8 cellular contexts compared by ENCODE assay signal in the genomic region with DNA sequence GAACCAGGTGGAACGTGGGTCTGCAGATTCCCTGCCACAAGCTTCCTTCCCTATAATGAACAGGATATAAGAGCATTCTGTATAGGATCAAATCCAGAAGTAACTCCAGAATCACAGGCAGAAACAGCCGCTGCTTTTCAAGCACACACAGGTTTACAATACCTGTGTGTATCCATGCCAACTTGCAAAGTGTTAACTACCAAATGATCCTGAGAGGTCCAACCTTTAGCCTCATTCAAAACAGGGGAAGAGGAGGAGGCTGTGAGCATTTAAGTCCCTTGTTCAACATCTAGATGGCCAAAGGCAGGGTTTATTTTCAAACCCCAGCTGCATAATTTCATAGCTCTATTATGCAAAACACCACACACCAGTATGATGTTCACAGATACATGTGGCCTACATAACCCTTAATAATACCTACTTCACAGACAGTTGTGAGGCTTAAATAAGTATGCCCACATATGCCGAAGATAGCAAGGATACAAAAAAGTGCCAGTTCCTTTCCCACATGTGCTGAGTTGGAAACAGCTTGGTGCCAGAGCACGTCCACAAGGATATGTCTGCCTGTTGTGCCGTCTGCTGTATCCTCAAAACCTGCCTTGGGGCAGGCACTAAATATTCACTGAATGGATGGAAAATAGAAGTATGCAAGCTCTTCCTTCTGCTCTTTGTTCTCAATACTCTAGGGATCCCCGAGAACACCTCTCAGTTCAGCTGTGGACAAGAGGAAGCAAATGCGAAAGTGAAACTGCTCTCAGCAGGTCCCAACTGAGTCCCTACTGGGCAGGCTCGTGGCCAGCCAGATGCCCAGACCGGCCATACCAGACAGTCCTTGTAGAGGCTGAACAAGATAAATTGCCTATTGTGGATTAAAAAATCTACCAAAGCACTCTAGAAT.
DNase-seq lines count a peak whose midpoint lies in the region; ATAC-seq and TF ChIP-seq lines count a peak whose summit lies in the region.

No MANE protein-coding gene starts in this region.

- peaks cover 15% of the 10 kb centered on the region; the same call in 1 of the 2 replicates for H3F3A ChIP-seq in GM23248 (ENCODE audit: insufficient read depth)

- WGBS in GM23248 (ENCODE audit: low coverage in 1 of 2, low lambda C conversion rate in 2 of 2, missing lambda C conversion rate in 2 of 2), 2 experiments: 22 to 24% methylated on average over 9 of the region's 9 CpGs
- 24 to 32% (median 28%) methylated on average over 8 to 9 of the region's 9 CpGs for WGBS in adrenal gland, 4 donors
- WGBS in heart right ventricle, 2 donors: 20 to 21% methylated on average over 9 of the region's 9 CpGs

- peak; percentile 83 to 96 (median 93) for ATAC-seq in heart right ventricle
- no peak for ATAC-seq in GM18868 (IDR thresholded peaks at IDR 0.05; ENCODE audit: unreplicated experiment)

- peaks cover 32% of the 10 kb centered on the region for H3K4me1 ChIP-seq in GM23248 (ENCODE audit: insufficient read depth)
- peaks cover 0 to 26% of the 10 kb centered on the region in 2 donors for H3K4me1 ChIP-seq in adrenal gland (replicated peaks in 1 of 2)
- peaks cover 2 to 69% (median 45%) of the 10 kb centered on the region in 9 donors for H3K4me1 ChIP-seq in heart right ventricle

- DNase-seq in NCI-H1694 treated with DMSO at 0.1 percent for 48 hours (lab: John Stamatoyannopoulos, UW) (peak; percentile 29), NCI-H1694 (lab: John Stamatoyannopoulos, UW) (no peak), GM23248 (peak; percentile 92), NCI-H1092 (lab: John Stamatoyannopoulos, UW) (peak; percentile 60), adrenal gland (peak; percentile 77 to 93 (median 85)), heart right ventricle (peak; percentile 63 to 68), posterior vena cava (ENCODE audit: low spot score) (peak; percentile 86)

- in situ Hi-C loops in GM23248 (cut with MboI): no loop called here

- H3K4me3 ChIP-seq in GM23248: peak overlapping the region; percentile 81
- peak overlapping the region in 2 of 4 donors; percentile 17 to 47 for H3K4me3 ChIP-seq in adrenal gland
- peak overlapping the region in 9 of 10 donors; percentile 35 to 67 (median 54) for H3K4me3 ChIP-seq in heart right ventricle

- TF ChIP-seq POLR2A in adrenal gland (IDR thresholded peaks at IDR 0.05): no peak

- H3K27me3 ChIP-seq in GM23248 (replicated peaks; ENCODE audit: insufficient read depth) (no peaks in the 10 kb centered on the region), adrenal gland (no peaks in the 10 kb centered on the region), heart right ventricle (no peaks in the 10 kb centered on the region)

- H3K9me3 ChIP-seq in GM23248 (ENCODE audit: low read depth) (no peaks in the 10 kb centered on the region), adrenal gland (replicated peaks in 1 of 3) (no peaks in the 10 kb centered on the region), heart right ventricle (no peaks in the 10 kb centered on the region)

- H3K4me2 ChIP-seq in GM23248 (ENCODE audit: unreplicated experiment): peak overlapping the region; percentile 96

- TF ChIP-seq CTCF in adrenal gland (IDR thresholded peaks at IDR 0.05) (no peak), heart right ventricle (IDR thresholded peaks at IDR 0.05) (no peak)

- H3K9me2 ChIP-seq in GM23248 (ENCODE audit: insufficient read depth): no peaks in the 10 kb centered on the region

- no peaks in the 10 kb centered on the region for H4K20me1 ChIP-seq in GM23248 (ENCODE audit: insufficient read depth)

- intact Hi-C loops in adrenal gland (cut with DNase I): no loop called here
- intact Hi-C loops in heart right ventricle (cut with DNase I): loop anchor here in 3 of 10 donors (5.0 to 10.0 kb wide), 2 partner anchors 61 to 69 kb away; partner anchors contain the start of gene LARGE1 (in 2 of the 3)
- intact Hi-C loops in posterior vena cava (cut with DNase I): no loop called here

- H3K9ac ChIP-seq in GM23248: peak overlapping the region; percentile 82

- H3K27ac ChIP-seq in GM23248 (peak overlapping the region; percentile 63), adrenal gland (peak overlapping the region in 4 of 5 donors; percentile 53 to 85 (median 62)), heart right ventricle (peak overlapping the region in 9 of 10 donors; percentile 31 to 83 (median 69))

- H2AFZ ChIP-seq in GM23248: peak overlapping the region; percentile 90

- no peaks in the 10 kb centered on the region for H3K36me3 ChIP-seq in GM23248 (ENCODE audit: low read depth)
- H3K36me3 ChIP-seq in adrenal gland (replicated peaks in 1 of 2): no peaks in the 10 kb centered on the region
- H3K36me3 ChIP-seq in heart right ventricle: no peaks in the 10 kb centered on the region

- peaks cover 31% of the 10 kb centered on the region for H3K79me2 ChIP-seq in GM23248 (ENCODE audit: insufficient read depth)
